1 cellular context compared by ENCODE assay signal in the genomic region with DNA sequence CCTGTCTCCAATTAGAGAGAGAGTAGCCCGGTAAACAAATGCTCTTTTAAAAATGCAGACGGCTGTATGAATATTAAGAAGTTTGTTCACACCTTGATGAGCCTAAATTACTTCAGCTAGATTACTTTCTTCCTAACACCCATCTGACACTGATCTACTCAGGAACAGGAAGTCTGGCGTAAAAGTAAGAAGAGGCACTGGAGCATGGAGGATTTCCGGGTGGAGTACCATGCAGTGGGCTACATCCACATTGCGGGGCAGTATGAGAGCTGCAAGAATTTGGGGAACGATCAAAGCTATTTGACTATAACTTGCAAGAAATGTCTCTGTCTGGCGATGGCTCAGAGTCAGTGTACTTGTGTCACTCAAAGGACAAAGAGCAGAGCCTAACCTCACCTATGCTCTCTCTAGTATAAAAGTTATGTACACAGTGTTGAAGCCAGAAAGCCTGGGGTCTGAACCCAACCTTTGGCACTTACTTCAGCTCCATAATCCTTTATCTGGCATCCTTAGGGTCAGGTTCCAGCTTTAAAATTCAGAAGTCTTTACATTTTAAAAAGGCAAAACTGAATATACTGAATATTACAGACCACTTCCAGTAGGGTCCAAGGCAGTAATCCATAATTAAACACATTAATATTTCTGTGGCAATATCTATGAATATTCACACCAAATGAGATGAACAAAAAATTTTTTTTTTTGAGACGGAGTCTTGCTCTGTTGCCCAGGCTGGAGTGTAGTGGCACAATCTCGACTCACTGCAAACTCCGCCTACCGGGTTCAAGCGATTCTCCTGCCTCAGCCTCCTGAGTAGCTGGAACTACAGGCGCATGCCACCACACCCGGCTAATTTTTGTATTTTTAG.
TF ChIP-seq lines count a peak whose summit lies in the region.

No MANE protein-coding gene starts in this region.

TF ChIP-seq in HepG2, 621 proteins besides CTCF, POLR2A, EP300 and RAD21 (continued from another document and continues in another):
- TF ChIP-seq, protein P1, sequence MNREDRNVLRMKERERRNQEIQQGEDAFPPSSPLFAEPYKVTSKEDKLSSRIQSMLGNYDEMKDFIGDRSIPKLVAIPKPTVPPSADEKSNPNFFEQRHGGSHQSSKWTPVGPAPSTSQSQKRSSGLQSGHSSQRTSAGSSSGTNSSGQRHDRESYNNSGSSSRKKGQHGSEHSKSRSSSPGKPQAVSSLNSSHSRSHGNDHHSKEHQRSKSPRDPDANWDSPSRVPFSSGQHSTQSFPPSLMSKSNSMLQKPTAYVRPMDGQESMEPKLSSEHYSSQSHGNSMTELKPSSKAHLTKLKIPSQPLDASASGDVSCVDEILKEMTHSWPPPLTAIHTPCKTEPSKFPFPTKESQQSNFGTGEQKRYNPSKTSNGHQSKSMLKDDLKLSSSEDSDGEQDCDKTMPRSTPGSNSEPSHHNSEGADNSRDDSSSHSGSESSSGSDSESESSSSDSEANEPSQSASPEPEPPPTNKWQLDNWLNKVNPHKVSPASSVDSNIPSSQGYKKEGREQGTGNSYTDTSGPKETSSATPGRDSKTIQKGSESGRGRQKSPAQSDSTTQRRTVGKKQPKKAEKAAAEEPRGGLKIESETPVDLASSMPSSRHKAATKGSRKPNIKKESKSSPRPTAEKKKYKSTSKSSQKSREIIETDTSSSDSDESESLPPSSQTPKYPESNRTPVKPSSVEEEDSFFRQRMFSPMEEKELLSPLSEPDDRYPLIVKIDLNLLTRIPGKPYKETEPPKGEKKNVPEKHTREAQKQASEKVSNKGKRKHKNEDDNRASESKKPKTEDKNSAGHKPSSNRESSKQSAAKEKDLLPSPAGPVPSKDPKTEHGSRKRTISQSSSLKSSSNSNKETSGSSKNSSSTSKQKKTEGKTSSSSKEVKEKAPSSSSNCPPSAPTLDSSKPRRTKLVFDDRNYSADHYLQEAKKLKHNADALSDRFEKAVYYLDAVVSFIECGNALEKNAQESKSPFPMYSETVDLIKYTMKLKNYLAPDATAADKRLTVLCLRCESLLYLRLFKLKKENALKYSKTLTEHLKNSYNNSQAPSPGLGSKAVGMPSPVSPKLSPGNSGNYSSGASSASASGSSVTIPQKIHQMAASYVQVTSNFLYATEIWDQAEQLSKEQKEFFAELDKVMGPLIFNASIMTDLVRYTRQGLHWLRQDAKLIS (CRISPR knock-in tag; IDR thresholded peaks at IDR 0.05): no peak
- TF ChIP-seq ZBTB7B (CRISPR knock-in tag; IDR thresholded peaks at IDR 0.05): peak; percentile 60; the same call in 1 of the 2 replicates
- TF ChIP-seq ETV5 (CRISPR knock-in tag; IDR thresholded peaks at IDR 0.05; ENCODE audit: borderline replicate concordance): no peak
- TF ChIP-seq NONO (IDR thresholded peaks at IDR 0.05): no peak
- no peak for TF ChIP-seq NONO (CRISPR knock-in tag; conservative IDR thresholded peaks at IDR 0.05)
- no peak for TF ChIP-seq GABPB1 (CRISPR knock-in tag; IDR thresholded peaks at IDR 0.05)
- no peak for TF ChIP-seq PRPF4 (IDR thresholded peaks at IDR 0.05; ENCODE audit: low read depth, low read length, poor library complexity, severe bottlenecking)
- no peak for TF ChIP-seq ZNF552 (CRISPR knock-in tag; IDR thresholded peaks at IDR 0.05; ENCODE audit: borderline replicate concordance)
- TF ChIP-seq ZFP37 (CRISPR knock-in tag; IDR thresholded peaks at IDR 0.05; ENCODE audit: borderline replicate concordance): no peak
- TF ChIP-seq PHF8 (CRISPR knock-in tag; IDR thresholded peaks at IDR 0.05): no peak
- TF ChIP-seq RARA (CRISPR knock-in tag; IDR thresholded peaks at IDR 0.05): peak; percentile 83
- TF ChIP-seq, protein P2, sequence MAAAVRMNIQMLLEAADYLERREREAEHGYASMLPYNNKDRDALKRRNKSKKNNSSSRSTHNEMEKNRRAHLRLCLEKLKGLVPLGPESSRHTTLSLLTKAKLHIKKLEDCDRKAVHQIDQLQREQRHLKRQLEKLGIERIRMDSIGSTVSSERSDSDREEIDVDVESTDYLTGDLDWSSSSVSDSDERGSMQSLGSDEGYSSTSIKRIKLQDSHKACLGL (CRISPR knock-in tag; IDR thresholded peaks at IDR 0.05): no peak
- TF ChIP-seq, protein P3, sequence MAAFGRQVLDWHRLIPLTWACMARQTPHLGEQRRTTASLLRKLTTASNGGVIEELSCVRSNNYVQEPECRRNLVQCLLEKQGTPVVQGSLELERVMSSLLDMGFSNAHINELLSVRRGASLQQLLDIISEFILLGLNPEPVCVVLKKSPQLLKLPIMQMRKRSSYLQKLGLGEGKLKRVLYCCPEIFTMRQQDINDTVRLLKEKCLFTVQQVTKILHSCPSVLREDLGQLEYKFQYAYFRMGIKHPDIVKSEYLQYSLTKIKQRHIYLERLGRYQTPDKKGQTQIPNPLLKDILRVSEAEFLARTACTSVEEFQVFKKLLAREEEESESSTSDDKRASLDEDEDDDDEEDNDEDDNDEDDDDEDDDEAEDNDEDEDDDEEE (CRISPR knock-in tag; IDR thresholded peaks at IDR 0.05): no peak
- no peak for TF ChIP-seq HES4 (CRISPR knock-in tag; IDR thresholded peaks at IDR 0.05; ENCODE audit: borderline replicate concordance)
- TF ChIP-seq, protein P4, sequence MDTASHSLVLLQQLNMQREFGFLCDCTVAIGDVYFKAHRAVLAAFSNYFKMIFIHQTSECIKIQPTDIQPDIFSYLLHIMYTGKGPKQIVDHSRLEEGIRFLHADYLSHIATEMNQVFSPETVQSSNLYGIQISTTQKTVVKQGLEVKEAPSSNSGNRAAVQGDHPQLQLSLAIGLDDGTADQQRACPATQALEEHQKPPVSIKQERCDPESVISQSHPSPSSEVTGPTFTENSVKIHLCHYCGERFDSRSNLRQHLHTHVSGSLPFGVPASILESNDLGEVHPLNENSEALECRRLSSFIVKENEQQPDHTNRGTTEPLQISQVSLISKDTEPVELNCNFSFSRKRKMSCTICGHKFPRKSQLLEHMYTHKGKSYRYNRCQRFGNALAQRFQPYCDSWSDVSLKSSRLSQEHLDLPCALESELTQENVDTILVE (CRISPR knock-in tag; IDR thresholded peaks at IDR 0.05): no peak
- no peak for TF ChIP-seq CCDC6 (CRISPR knock-in tag; IDR thresholded peaks at IDR 0.05)
- no peak for TF ChIP-seq AKAP8 (CRISPR knock-in tag; IDR thresholded peaks at IDR 0.05)
- no peak for TF ChIP-seq ZNF468 (CRISPR knock-in tag; IDR thresholded peaks at IDR 0.05)
- no peak for TF ChIP-seq ZNF678 (CRISPR knock-in tag; IDR thresholded peaks at IDR 0.05)
- TF ChIP-seq, protein P5, sequence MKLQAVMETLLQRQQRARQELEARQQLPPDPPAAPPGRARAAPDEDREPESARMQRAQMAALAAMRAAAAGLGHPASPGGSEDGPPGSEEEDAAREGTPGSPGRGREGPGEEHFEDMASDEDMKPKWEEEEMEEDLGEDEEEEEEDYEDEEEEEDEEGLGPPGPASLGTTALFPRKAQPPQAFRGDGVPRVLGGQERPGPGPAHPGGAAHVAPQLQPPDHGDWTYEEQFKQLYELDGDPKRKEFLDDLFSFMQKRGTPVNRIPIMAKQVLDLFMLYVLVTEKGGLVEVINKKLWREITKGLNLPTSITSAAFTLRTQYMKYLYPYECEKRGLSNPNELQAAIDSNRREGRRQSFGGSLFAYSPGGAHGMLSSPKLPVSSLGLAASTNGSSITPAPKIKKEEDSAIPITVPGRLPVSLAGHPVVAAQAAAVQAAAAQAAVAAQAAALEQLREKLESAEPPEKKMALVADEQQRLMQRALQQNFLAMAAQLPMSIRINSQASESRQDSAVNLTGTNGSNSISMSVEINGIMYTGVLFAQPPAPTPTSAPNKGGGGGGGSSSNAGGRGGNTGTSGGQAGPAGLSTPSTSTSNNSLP (IDR thresholded peaks at IDR 0.05; ENCODE audit: low read depth, low read length): no peak
- TF ChIP-seq, protein P6, sequence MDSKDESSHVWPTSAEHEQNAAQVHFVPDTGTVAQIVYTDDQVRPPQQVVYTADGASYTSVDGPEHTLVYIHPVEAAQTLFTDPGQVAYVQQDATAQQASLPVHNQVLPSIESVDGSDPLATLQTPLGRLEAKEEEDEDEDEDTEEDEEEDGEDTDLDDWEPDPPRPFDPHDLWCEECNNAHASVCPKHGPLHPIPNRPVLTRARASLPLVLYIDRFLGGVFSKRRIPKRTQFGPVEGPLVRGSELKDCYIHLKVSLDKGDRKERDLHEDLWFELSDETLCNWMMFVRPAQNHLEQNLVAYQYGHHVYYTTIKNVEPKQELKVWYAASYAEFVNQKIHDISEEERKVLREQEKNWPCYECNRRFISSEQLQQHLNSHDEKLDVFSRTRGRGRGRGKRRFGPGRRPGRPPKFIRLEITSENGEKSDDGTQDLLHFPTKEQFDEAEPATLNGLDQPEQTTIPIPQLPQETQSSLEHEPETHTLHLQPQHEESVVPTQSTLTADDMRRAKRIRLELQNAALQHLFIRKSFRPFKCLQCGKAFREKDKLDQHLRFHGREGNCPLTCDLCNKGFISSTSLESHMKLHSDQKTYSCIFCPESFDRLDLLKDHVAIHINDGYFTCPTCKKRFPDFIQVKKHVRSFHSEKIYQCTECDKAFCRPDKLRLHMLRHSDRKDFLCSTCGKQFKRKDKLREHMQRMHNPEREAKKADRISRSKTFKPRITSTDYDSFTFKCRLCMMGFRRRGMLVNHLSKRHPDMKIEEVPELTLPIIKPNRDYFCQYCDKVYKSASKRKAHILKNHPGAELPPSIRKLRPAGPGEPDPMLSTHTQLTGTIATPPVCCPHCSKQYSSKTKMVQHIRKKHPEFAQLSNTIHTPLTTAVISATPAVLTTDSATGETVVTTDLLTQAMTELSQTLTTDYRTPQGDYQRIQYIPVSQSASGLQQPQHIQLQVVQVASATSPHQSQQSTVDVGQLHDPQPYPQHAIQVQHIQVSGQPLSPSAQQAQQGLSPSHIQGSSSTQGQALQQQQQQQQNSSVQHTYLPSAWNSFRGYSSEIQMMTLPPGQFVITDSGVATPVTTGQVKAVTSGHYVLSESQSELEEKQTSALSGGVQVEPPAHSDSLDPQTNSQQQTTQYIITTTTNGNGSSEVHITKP (CRISPR knock-in tag; IDR thresholded peaks at IDR 0.05; ENCODE audit: low read depth): no peak
- TF ChIP-seq ZNF883 (CRISPR knock-in tag; IDR thresholded peaks at IDR 0.05; ENCODE audit: not compliant biosample characterization): no peak
- TF ChIP-seq, protein P7, sequence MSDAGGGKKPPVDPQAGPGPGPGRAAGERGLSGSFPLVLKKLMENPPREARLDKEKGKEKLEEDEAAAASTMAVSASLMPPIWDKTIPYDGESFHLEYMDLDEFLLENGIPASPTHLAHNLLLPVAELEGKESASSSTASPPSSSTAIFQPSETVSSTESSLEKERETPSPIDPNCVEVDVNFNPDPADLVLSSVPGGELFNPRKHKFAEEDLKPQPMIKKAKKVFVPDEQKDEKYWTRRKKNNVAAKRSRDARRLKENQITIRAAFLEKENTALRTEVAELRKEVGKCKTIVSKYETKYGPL (CRISPR knock-in tag; IDR thresholded peaks at IDR 0.05): no peak
- TF ChIP-seq NCOR1 (IDR thresholded peaks at IDR 0.05; ENCODE audit: borderline replicate concordance, low read length): peak; percentile 44; the same call in 1 of the 2 replicates
- TF ChIP-seq ARID2 (CRISPR knock-in tag; IDR thresholded peaks at IDR 0.05; ENCODE audit: borderline replicate concordance): no peak
- TF ChIP-seq NFYC (CRISPR knock-in tag; IDR thresholded peaks at IDR 0.05): no peak
- TF ChIP-seq, protein P8, sequence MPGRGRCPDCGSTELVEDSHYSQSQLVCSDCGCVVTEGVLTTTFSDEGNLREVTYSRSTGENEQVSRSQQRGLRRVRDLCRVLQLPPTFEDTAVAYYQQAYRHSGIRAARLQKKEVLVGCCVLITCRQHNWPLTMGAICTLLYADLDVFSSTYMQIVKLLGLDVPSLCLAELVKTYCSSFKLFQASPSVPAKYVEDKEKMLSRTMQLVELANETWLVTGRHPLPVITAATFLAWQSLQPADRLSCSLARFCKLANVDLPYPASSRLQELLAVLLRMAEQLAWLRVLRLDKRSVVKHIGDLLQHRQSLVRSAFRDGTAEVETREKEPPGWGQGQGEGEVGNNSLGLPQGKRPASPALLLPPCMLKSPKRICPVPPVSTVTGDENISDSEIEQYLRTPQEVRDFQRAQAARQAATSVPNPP (CRISPR knock-in tag; IDR thresholded peaks at IDR 0.05): no peak
- TF ChIP-seq ZNF225 (CRISPR knock-in tag; IDR thresholded peaks at IDR 0.05): no peak
- TF ChIP-seq, protein P9, sequence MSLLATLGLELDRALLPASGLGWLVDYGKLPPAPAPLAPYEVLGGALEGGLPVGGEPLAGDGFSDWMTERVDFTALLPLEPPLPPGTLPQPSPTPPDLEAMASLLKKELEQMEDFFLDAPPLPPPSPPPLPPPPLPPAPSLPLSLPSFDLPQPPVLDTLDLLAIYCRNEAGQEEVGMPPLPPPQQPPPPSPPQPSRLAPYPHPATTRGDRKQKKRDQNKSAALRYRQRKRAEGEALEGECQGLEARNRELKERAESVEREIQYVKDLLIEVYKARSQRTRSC (CRISPR knock-in tag; IDR thresholded peaks at IDR 0.05; ENCODE audit: low read depth): no peak
- TF ChIP-seq CBX2 (IDR thresholded peaks at IDR 0.05; ENCODE audit: low read depth, low read length): no peak
- no peak for TF ChIP-seq CBX2 (CRISPR knock-in tag; IDR thresholded peaks at IDR 0.05; ENCODE audit: low read depth)
- TF ChIP-seq, protein P10, sequence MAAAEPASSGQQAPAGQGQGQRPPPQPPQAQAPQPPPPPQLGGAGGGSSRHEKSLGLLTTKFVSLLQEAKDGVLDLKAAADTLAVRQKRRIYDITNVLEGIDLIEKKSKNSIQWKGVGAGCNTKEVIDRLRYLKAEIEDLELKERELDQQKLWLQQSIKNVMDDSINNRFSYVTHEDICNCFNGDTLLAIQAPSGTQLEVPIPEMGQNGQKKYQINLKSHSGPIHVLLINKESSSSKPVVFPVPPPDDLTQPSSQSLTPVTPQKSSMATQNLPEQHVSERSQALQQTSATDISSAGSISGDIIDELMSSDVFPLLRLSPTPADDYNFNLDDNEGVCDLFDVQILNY (CRISPR knock-in tag; conservative IDR thresholded peaks at IDR 0.05): no peak
- TF ChIP-seq ARNT2 (CRISPR knock-in tag; IDR thresholded peaks at IDR 0.05; ENCODE audit: low read depth): no peak
- TF ChIP-seq, protein P11, sequence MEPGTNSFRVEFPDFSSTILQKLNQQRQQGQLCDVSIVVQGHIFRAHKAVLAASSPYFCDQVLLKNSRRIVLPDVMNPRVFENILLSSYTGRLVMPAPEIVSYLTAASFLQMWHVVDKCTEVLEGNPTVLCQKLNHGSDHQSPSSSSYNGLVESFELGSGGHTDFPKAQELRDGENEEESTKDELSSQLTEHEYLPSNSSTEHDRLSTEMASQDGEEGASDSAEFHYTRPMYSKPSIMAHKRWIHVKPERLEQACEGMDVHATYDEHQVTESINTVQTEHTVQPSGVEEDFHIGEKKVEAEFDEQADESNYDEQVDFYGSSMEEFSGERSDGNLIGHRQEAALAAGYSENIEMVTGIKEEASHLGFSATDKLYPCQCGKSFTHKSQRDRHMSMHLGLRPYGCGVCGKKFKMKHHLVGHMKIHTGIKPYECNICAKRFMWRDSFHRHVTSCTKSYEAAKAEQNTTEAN (CRISPR knock-in tag; conservative IDR thresholded peaks at IDR 0.05): no peak
- TF ChIP-seq, protein P12, sequence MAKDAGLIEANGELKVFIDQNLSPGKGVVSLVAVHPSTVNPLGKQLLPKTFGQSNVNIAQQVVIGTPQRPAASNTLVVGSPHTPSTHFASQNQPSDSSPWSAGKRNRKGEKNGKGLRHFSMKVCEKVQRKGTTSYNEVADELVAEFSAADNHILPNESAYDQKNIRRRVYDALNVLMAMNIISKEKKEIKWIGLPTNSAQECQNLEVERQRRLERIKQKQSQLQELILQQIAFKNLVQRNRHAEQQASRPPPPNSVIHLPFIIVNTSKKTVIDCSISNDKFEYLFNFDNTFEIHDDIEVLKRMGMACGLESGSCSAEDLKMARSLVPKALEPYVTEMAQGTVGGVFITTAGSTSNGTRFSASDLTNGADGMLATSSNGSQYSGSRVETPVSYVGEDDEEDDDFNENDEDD (CRISPR knock-in tag; IDR thresholded peaks at IDR 0.05; ENCODE audit: borderline replicate concordance): no peak
- TF ChIP-seq CHD4 (IDR thresholded peaks at IDR 0.05; ENCODE audit: borderline replicate concordance, low read length): peak; percentile 96
- no peak for TF ChIP-seq RAD51 (IDR thresholded peaks at IDR 0.05; ENCODE audit: borderline replicate concordance)
- no peak for TF ChIP-seq NRL (CRISPR knock-in tag; IDR thresholded peaks at IDR 0.05; ENCODE audit: borderline replicate concordance)
